In genomic region chr20:56392282-56393132, GRCh38 we compare ENCODE assay signal across 1 cellular context.
TF ChIP-seq lines count a peak whose summit lies in the region.

Gene CSTF1 (plus strand): TSS chr20:56392645. CDS start chr20:56395553, 2,908 bp downstream.

TF ChIP-seq in K562, 482 proteins besides CTCF, POLR2A, EP300 and RAD21 (continued from another document and continues in another):
- TF ChIP-seq, protein P1, sequence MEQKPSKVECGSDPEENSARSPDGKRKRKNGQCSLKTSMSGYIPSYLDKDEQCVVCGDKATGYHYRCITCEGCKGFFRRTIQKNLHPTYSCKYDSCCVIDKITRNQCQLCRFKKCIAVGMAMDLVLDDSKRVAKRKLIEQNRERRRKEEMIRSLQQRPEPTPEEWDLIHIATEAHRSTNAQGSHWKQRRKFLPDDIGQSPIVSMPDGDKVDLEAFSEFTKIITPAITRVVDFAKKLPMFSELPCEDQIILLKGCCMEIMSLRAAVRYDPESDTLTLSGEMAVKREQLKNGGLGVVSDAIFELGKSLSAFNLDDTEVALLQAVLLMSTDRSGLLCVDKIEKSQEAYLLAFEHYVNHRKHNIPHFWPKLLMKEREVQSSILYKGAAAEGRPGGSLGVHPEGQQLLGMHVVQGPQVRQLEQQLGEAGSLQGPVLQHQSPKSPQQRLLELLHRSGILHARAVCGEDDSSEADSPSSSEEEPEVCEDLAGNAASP (IDR thresholded peaks at IDR 0.05) = no peak
- TF ChIP-seq NFXL1 (CRISPR knock-in tag; IDR thresholded peaks at IDR 0.05) = no peak
- TF ChIP-seq ZNF311 (CRISPR knock-in tag; IDR thresholded peaks at IDR 0.05) = no peak
- TF ChIP-seq KLF1 (tag; IDR thresholded peaks at IDR 0.05) = no peak
- peak; percentile 94 for TF ChIP-seq NR2C2 (CRISPR knock-in tag; IDR thresholded peaks at IDR 0.05)
- TF ChIP-seq NR2C2 (tag; IDR thresholded peaks at IDR 0.05) = peak; percentile 96
- TF ChIP-seq CBX5 (IDR thresholded peaks at IDR 0.05; ENCODE audit: borderline replicate concordance, low read depth) = peak; percentile 29; the same call in 1 of the 2 replicates
- TF ChIP-seq HNRNPUL1 (IDR thresholded peaks at IDR 0.05; ENCODE audit: low read length) = no peak
- no peak for TF ChIP-seq MTF1 (CRISPR knock-in tag; IDR thresholded peaks at IDR 0.05; ENCODE audit: borderline replicate concordance)
- peak; percentile 88 for TF ChIP-seq ASH1L (IDR thresholded peaks at IDR 0.05; ENCODE audit: borderline replicate concordance, low read depth, partially characterized antibody)
- TF ChIP-seq ELF4 (CRISPR knock-in tag; IDR thresholded peaks at IDR 0.05) = peak; percentile 96
- TF ChIP-seq RHOXF2B (CRISPR knock-in tag; conservative IDR thresholded peaks at IDR 0.05) = no peak; the same call in 1 of the 2 replicates
- no peak for TF ChIP-seq PYGO2 (tag; IDR thresholded peaks at IDR 0.05)
- TF ChIP-seq HDAC2 (IDR thresholded peaks at IDR 0.05) = peak; percentile 52; the same call in 1 of the 2 replicates
- TF ChIP-seq TEAD1 (CRISPR knock-in tag; IDR thresholded peaks at IDR 0.05) = peak; percentile 5 to 64; a peak in 1 of 4 replicates
- TF ChIP-seq TBL1XR1 (IDR thresholded peaks at IDR 0.05; ENCODE audit: low read length in 2 of 2) = peak in 1 of 2 experiments; percentile 88; a peak in 2 of 4 replicates
- no peak for TF ChIP-seq CUX1 (CRISPR knock-in tag; IDR thresholded peaks at IDR 0.05)
- TF ChIP-seq NFYB (IDR thresholded peaks at IDR 0.05; ENCODE audit: extremely low read depth, insufficient read length) = no peak
- TF ChIP-seq SMARCC2 (IDR thresholded peaks at IDR 0.05; ENCODE audit: low read depth) = no peak
- TF ChIP-seq GTF3C2 (IDR thresholded peaks at IDR 0.05; ENCODE audit: borderline replicate concordance, extremely low read depth, insufficient read length) = no peak
- TF ChIP-seq SRSF3 (IDR thresholded peaks at IDR 0.05; ENCODE audit: insufficient read depth, low read length) = no peak
- TF ChIP-seq TFAP4 (CRISPR knock-in tag; IDR thresholded peaks at IDR 0.05; ENCODE audit: borderline replicate concordance) = peak; percentile 94
- peak; percentile 78 for TF ChIP-seq TAF9B (IDR thresholded peaks at IDR 0.05; ENCODE audit: partially characterized antibody)
- peak; percentile 23; the same call in 1 of the 2 replicates for TF ChIP-seq ZNF143 (CRISPR knock-in tag; IDR thresholded peaks at IDR 0.05)
- TF ChIP-seq ATF3 (IDR thresholded peaks at IDR 0.05) = peak; percentile 83
- no peak; the same call in 1 of the 2 replicates for TF ChIP-seq ATF3 (CRISPR knock-in tag; conservative IDR thresholded peaks at IDR 0.05)
- no peak for TF ChIP-seq ZNF79 (CRISPR knock-in tag; IDR thresholded peaks at IDR 0.05; ENCODE audit: low read depth)
- TF ChIP-seq, protein P2, sequence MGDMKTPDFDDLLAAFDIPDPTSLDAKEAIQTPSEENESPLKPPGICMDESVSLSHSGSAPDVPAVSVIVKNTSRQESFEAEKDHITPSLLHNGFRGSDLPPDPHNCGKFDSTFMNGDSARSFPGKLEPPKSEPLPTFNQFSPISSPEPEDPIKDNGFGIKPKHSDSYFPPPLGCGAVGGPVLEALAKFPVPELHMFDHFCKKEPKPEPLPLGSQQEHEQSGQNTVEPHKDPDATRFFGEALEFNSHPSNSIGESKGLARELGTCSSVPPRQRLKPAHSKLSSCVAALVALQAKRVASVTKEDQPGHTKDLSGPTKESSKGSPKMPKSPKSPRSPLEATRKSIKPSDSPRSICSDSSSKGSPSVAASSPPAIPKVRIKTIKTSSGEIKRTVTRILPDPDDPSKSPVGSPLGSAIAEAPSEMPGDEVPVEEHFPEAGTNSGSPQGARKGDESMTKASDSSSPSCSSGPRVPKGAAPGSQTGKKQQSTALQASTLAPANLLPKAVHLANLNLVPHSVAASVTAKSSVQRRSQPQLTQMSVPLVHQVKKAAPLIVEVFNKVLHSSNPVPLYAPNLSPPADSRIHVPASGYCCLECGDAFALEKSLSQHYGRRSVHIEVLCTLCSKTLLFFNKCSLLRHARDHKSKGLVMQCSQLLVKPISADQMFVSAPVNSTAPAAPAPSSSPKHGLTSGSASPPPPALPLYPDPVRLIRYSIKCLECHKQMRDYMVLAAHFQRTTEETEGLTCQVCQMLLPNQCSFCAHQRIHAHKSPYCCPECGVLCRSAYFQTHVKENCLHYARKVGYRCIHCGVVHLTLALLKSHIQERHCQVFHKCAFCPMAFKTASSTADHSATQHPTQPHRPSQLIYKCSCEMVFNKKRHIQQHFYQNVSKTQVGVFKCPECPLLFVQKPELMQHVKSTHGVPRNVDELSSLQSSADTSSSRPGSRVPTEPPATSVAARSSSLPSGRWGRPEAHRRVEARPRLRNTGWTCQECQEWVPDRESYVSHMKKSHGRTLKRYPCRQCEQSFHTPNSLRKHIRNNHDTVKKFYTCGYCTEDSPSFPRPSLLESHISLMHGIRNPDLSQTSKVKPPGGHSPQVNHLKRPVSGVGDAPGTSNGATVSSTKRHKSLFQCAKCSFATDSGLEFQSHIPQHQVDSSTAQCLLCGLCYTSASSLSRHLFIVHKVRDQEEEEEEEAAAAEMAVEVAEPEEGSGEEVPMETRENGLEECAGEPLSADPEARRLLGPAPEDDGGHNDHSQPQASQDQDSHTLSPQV (IDR thresholded peaks at IDR 0.05) = peak; percentile 60
- no peak for TF ChIP-seq FUS (optimal IDR thresholded peaks at IDR 0.05; ENCODE audit: low read depth, low read length)
- TF ChIP-seq DDX20 (tag; IDR thresholded peaks at IDR 0.05; ENCODE audit: low read depth) = no peak
- no peak for TF ChIP-seq MECOM (CRISPR knock-in tag; IDR thresholded peaks at IDR 0.05)
- no peak for TF ChIP-seq KAT8 (IDR thresholded peaks at IDR 0.05; ENCODE audit: low read depth)
- no peak for TF ChIP-seq SMARCE1 (IDR thresholded peaks at IDR 0.05)
- TF ChIP-seq, protein P3, sequence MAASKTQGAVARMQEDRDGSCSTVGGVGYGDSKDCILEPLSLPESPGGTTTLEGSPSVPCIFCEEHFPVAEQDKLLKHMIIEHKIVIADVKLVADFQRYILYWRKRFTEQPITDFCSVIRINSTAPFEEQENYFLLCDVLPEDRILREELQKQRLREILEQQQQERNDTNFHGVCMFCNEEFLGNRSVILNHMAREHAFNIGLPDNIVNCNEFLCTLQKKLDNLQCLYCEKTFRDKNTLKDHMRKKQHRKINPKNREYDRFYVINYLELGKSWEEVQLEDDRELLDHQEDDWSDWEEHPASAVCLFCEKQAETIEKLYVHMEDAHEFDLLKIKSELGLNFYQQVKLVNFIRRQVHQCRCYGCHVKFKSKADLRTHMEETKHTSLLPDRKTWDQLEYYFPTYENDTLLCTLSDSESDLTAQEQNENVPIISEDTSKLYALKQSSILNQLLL (CRISPR knock-in tag; IDR thresholded peaks at IDR 0.05; ENCODE audit: borderline replicate concordance) = no peak
- TF ChIP-seq, protein P4, sequence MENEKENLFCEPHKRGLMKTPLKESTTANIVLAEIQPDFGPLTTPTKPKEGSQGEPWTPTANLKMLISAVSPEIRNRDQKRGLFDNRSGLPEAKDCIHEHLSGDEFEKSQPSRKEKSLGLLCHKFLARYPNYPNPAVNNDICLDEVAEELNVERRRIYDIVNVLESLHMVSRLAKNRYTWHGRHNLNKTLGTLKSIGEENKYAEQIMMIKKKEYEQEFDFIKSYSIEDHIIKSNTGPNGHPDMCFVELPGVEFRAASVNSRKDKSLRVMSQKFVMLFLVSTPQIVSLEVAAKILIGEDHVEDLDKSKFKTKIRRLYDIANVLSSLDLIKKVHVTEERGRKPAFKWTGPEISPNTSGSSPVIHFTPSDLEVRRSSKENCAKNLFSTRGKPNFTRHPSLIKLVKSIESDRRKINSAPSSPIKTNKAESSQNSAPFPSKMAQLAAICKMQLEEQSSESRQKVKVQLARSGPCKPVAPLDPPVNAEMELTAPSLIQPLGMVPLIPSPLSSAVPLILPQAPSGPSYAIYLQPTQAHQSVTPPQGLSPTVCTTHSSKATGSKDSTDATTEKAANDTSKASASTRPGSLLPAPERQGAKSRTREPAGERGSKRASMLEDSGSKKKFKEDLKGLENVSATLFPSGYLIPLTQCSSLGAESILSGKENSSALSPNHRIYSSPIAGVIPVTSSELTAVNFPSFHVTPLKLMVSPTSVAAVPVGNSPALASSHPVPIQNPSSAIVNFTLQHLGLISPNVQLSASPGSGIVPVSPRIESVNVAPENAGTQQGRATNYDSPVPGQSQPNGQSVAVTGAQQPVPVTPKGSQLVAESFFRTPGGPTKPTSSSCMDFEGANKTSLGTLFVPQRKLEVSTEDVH (IDR thresholded peaks at IDR 0.05; ENCODE audit: low read depth, partially characterized antibody) = peak; percentile 83
- TF ChIP-seq BCOR (IDR thresholded peaks at IDR 0.05) = peak; percentile 38; the same call in 1 of the 2 replicates
- TF ChIP-seq SMARCA5 (IDR thresholded peaks at IDR 0.05) = no peak
- no peak for TF ChIP-seq KAT2B (IDR thresholded peaks at IDR 0.05; ENCODE audit: low read depth, low read length)
- peak; percentile 38 for TF ChIP-seq SMARCA4 (IDR thresholded peaks at IDR 0.05)
- TF ChIP-seq IRF2 (CRISPR knock-in tag; IDR thresholded peaks at IDR 0.05) = no peak
- TF ChIP-seq GMEB1 (CRISPR knock-in tag; IDR thresholded peaks at IDR 0.05) = peak; percentile 100
